1 cellular context compared by ENCODE assay signal in the genomic region with DNA sequence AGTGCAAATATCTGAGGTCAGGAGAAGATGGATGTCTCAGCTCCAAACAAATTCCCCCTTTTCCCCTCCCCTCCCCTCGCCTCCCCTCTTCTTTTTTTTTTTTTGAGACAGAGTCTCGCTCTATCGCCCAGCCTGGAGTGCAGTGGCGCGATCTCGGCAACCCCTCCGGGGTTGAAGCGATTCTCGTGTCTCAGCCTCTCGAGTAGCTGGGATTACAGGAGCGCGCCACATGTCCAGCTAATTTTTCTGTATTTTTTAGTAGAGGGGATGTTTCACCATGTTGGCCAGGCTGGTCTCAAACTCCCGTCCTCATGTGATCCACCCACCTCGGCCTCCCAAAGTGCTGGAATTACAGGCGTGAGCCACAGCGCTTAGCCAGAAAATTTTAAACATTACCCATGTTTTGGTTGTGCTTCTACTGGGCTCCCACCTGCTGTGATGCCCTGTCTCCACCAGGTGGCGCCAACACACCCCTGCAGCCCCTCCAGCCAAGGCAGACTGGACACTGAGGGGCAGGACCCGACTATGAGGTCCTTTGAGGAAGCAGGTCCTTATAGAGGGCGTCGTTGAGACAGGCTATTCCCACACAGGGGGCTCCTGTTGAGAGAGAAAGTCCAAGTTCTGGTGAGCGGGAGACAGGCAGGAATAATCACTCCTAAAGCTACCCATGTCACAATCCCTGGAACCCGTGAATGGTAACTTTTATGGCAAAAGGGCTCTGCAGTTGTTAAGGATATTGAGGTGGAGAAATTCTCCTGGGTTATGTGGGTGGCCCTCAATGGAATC.
TF ChIP-seq lines count a peak whose summit lies in the region.

No MANE protein-coding gene starts in this region.

TF ChIP-seq in PFSK-1, 5 proteins besides CTCF, POLR2A, EP300 and RAD21 (continued from another document):
- TF ChIP-seq, protein P1, sequence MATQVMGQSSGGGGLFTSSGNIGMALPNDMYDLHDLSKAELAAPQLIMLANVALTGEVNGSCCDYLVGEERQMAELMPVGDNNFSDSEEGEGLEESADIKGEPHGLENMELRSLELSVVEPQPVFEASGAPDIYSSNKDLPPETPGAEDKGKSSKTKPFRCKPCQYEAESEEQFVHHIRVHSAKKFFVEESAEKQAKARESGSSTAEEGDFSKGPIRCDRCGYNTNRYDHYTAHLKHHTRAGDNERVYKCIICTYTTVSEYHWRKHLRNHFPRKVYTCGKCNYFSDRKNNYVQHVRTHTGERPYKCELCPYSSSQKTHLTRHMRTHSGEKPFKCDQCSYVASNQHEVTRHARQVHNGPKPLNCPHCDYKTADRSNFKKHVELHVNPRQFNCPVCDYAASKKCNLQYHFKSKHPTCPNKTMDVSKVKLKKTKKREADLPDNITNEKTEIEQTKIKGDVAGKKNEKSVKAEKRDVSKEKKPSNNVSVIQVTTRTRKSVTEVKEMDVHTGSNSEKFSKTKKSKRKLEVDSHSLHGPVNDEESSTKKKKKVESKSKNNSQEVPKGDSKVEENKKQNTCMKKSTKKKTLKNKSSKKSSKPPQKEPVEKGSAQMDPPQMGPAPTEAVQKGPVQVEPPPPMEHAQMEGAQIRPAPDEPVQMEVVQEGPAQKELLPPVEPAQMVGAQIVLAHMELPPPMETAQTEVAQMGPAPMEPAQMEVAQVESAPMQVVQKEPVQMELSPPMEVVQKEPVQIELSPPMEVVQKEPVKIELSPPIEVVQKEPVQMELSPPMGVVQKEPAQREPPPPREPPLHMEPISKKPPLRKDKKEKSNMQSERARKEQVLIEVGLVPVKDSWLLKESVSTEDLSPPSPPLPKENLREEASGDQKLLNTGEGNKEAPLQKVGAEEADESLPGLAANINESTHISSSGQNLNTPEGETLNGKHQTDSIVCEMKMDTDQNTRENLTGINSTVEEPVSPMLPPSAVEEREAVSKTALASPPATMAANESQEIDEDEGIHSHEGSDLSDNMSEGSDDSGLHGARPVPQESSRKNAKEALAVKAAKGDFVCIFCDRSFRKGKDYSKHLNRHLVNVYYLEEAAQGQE (IDR thresholded peaks at IDR 0.05; ENCODE audit: insufficient read depth in 1 of 2, low read depth in 2 of 2, low read length in 2 of 2) = no peak
- TF ChIP-seq POLR2AphosphoS5 (IDR thresholded peaks at IDR 0.05; ENCODE audit: low read depth, low read length) = no peak
